Comparison of ENCODE assay signal across 10 cellular contexts in genomic region chr1:229685149-229685548, GRCh38.
"Had no signal": no experiment of that assay in that cellular context is flagged by ENCODE, and none has a peak within 500 bp of the region (broad histone marks: within the 10 kb centered on the region; RNA-seq: fewer than 3 reads in every experiment).

No MANE protein-coding gene starts in this region.

- H3K27ac Mint-ChIP-seq: GM23338, H9, HFFc6 had no signal

- H3K4me3 ChIP-seq: GM23248, GM23338, HAP-1 had no signal

- H3K4me1 Mint-ChIP-seq: GM23338 had no signal

- H3K4me2 ChIP-seq: GM23338 had no signal

- H2AFZ ChIP-seq: GM23248, GM23338 had no signal

- H3K27ac ChIP-seq: GM23248 had no signal

- DNase-seq: GOT3, H7, H9, HCEC 1CT, HFFc6 had no signal

- H3K9ac ChIP-seq: GM23248 had no signal

- FAIRE-seq: H1, H54 had no signal

- H3K4me1 ChIP-seq: HAP-1 had no signal

- H3K9me3 ChIP-seq: HAP-1 had no signal

- H3K4me3 Mint-ChIP-seq: GM23338, H9, HFFc6 had no signal

- H3K36me3 ChIP-seq: HAP-1 had no signal
